Comparison of ENCODE assay signal across 8 cellular contexts in genomic region chr12:53049582-53050318, GRCh38. TPM values are rescaled to one million over a fixed set of nuclear protein-coding genes. Genes with fewer than 3 reads are reported as not detected.
A peak's percentile ranks its signal among the peaks of the same experiment; 100 is the strongest.
DNase-seq lines count a peak whose midpoint lies in the region; ATAC-seq and TF ChIP-seq lines count a peak whose summit lies in the region.

TSS of gene TNS2 (plus strand) at chr12:53050065. CDS start at chr12:53050186, 121 bp downstream.

- DNase-seq in activated naive CD8-positive, alpha-beta T cell treated with anti-CD3 and anti-CD28 coated beads for 36 hours: no peak
- DNase-seq in activated CD8-positive, alpha-beta T cell treated with anti-CD3 and anti-CD28 coated beads for 36 hours: no peak
- DNase-seq in Right ventricle myocardium inferior (ENCODE audit: missing footprints) (peak; percentile 90), osteocyte (ENCODE audit: extremely low spot score, unreplicated experiment) (peak; percentile 83), NOMO-1 treated with DMSO at 0.1 percent for 48 hours (lab: John Stamatoyannopoulos, UW; ENCODE audit: unreplicated experiment) (no peak), HEK293T (ENCODE audit: extremely low spot score) (no peak), GM19240 (ENCODE audit: insufficient read length, low spot score) (no peak)

- TF ChIP-seq CTCF in activated CD8-positive, alpha-beta T cell treated with anti-CD3 and anti-CD28 coated beads for 36 hours (IDR thresholded peaks at IDR 0.05): no peak
- TF ChIP-seq CTCF in osteocyte (IDR thresholded peaks at IDR 0.05): no peak

- ATAC-seq in activated CD8-positive, alpha-beta T cell treated with anti-CD3 and anti-CD28 coated beads for 36 hours: no peak
- peak; percentile 33 for ATAC-seq in Right ventricle myocardium inferior

- peaks cover 24% of the 10 kb centered on the region for H3K4me1 Mint-ChIP-seq in activated naive CD8-positive, alpha-beta T cell (ENCODE audit: low read depth)
- H3K4me1 Mint-ChIP-seq in activated naive CD8-positive, alpha-beta T cell treated with anti-CD3 and anti-CD28 coated beads for 36 hours: peaks cover 31% of the 10 kb centered on the region
- H3K4me1 Mint-ChIP-seq in activated CD8-positive, alpha-beta T cell treated with anti-CD3 and anti-CD28 coated beads for 36 hours (ENCODE audit: low read depth): peaks cover 33% of the 10 kb centered on the region
- H3K4me1 Mint-ChIP-seq in osteocyte (ENCODE audit: unreplicated experiment): peaks cover 84% of the 10 kb centered on the region

- POLR2A ChIA-PET in activated CD8-positive, alpha-beta T cell treated with anti-CD3 and anti-CD28 coated beads for 36 hours (lab: Charles Lee): interaction anchor here (0.9 kb wide), 1 partner anchor 12 kb away, joined by 3 read pairs; no protein-coding TSS in a partner anchor
- POLR2A ChIA-PET in HEK293T (lab: Yijun Ruan, JAX): interaction anchor here (2.7 kb wide), 1 partner anchor 43 kb away, joined by 21 read pairs; the partner anchor contains the start of gene EIF4B

- no peaks in the 10 kb centered on the region for H3K27me3 Mint-ChIP-seq in activated naive CD8-positive, alpha-beta T cell
- peaks cover 12% of the 10 kb centered on the region for H3K27me3 Mint-ChIP-seq in activated naive CD8-positive, alpha-beta T cell treated with anti-CD3 and anti-CD28 coated beads for 36 hours
- H3K27me3 Mint-ChIP-seq in activated CD8-positive, alpha-beta T cell treated with anti-CD3 and anti-CD28 coated beads for 36 hours: no peaks in the 10 kb centered on the region
- H3K27me3 Mint-ChIP-seq in osteocyte (ENCODE audit: unreplicated experiment): no peaks in the 10 kb centered on the region

- H3K9me3 Mint-ChIP-seq in activated naive CD8-positive, alpha-beta T cell (ENCODE audit: low read depth): no peaks in the 10 kb centered on the region
- no peaks in the 10 kb centered on the region for H3K9me3 Mint-ChIP-seq in activated naive CD8-positive, alpha-beta T cell treated with anti-CD3 and anti-CD28 coated beads for 36 hours
- no peaks in the 10 kb centered on the region for H3K9me3 Mint-ChIP-seq in activated CD8-positive, alpha-beta T cell treated with anti-CD3 and anti-CD28 coated beads for 36 hours
- H3K9me3 Mint-ChIP-seq in osteocyte (ENCODE audit: unreplicated experiment): no peaks in the 10 kb centered on the region

- CTCF ChIA-PET in activated CD8-positive, alpha-beta T cell treated with anti-CD3 and anti-CD28 coated beads for 36 hours (lab: Charles Lee): interaction anchor here (0.8 to 2.7 kb wide), 3 partner anchors 16 to 49 kb away, joined by 3 to 18 read pairs (median 5); no protein-coding TSS in a partner anchor
- CTCF ChIA-PET in HEK293T (lab: Yijun Ruan, JAX): no interaction called here

- no peaks in the 10 kb centered on the region for H3K36me3 Mint-ChIP-seq in activated naive CD8-positive, alpha-beta T cell
- no peaks in the 10 kb centered on the region for H3K36me3 Mint-ChIP-seq in activated naive CD8-positive, alpha-beta T cell treated with anti-CD3 and anti-CD28 coated beads for 36 hours
- H3K36me3 Mint-ChIP-seq in activated CD8-positive, alpha-beta T cell treated with anti-CD3 and anti-CD28 coated beads for 36 hours (ENCODE audit: low read depth): no peaks in the 10 kb centered on the region
- H3K36me3 Mint-ChIP-seq in osteocyte (ENCODE audit: unreplicated experiment): no peaks in the 10 kb centered on the region

- intact Hi-C loops in activated CD8-positive, alpha-beta T cell treated with anti-CD3 and anti-CD28 coated beads for 36 hours (cut with micrococcal nuclease): no loop called here
- intact Hi-C loops in Right ventricle myocardium inferior (cut with DNase I): loop anchor here (5.0 to 10.0 kb wide), 2 partner anchors 42 to 45 kb away; partner anchors contain the start of genes EIF4B and IGFBP6

- peak within 1 kb of the TSS; percentile 61 for H3K27ac Mint-ChIP-seq in activated naive CD8-positive, alpha-beta T cell
- no peak within 1 kb of the TSS for H3K27ac Mint-ChIP-seq in activated naive CD8-positive, alpha-beta T cell treated with anti-CD3 and anti-CD28 coated beads for 36 hours
- H3K27ac Mint-ChIP-seq in activated CD8-positive, alpha-beta T cell treated with anti-CD3 and anti-CD28 coated beads for 36 hours: peak within 1 kb of the TSS; percentile 8
- H3K27ac Mint-ChIP-seq in osteocyte (ENCODE audit: unreplicated experiment): peak within 1 kb of the TSS; percentile 98

- H3K4me3 Mint-ChIP-seq in activated naive CD8-positive, alpha-beta T cell: no peak within 1 kb of the TSS
- H3K4me3 Mint-ChIP-seq in activated naive CD8-positive, alpha-beta T cell treated with anti-CD3 and anti-CD28 coated beads for 36 hours: no peak within 1 kb of the TSS
- H3K4me3 Mint-ChIP-seq in activated CD8-positive, alpha-beta T cell treated with anti-CD3 and anti-CD28 coated beads for 36 hours: peak within 1 kb of the TSS; percentile 8
- peak within 1 kb of the TSS; percentile 83 for H3K4me3 Mint-ChIP-seq in osteocyte (ENCODE audit: unreplicated experiment)

TF ChIP-seq in HEK293T, 16 proteins besides CTCF, POLR2A, EP300 and RAD21:
- TF ChIP-seq TARDBP (IDR thresholded peaks at IDR 0.05) (no peak), ZNF384 (IDR thresholded peaks at IDR 0.05) (no peak), LEF1 (IDR thresholded peaks at IDR 0.05; ENCODE audit: borderline replicate concordance) (no peak), L3MBTL2 (conservative IDR thresholded peaks at IDR 0.05) (no peak), SP1 (IDR thresholded peaks at IDR 0.05) (no peak), FOXK2 (IDR thresholded peaks at IDR 0.05) (no peak), NFRKB (IDR thresholded peaks at IDR 0.05) (no peak), BHLHE40 (IDR thresholded peaks at IDR 0.05; ENCODE audit: borderline replicate concordance) (no peak), HDGF (IDR thresholded peaks at IDR 0.05; ENCODE audit: borderline replicate concordance) (no peak)

RNA-seq across cellular contexts. Expression of gene TNS2, which starts in this region (rescaled TPM):
- total RNA-seq in activated naive CD8-positive, alpha-beta T cell treated with anti-CD3 and anti-CD28 coated beads for 36 hours: 1 to 10 TPM; 1.5 to 2.6 TPM
- total RNA-seq in activated CD8-positive, alpha-beta T cell treated with anti-CD3 and anti-CD28 coated beads for 36 hours: 1 to 10 TPM; 1.1 to 1.6 TPM
- 122 TPM for total RNA-seq in Right ventricle myocardium inferior
- 107 and 116 TPM in 2 replicates for total RNA-seq in osteocyte

Comparison
In these comparisons a context has a peak if more than half of its experiments do, and no peak if none do; other contexts are left out.
1. RNA of gene TNS2 (total RNA-seq): 122 TPM in Right ventricle myocardium inferior (single experiment) and 107 to 116 TPM in osteocyte; 1.5 to 2.6 TPM in activated naive CD8-positive, alpha-beta T cell treated with anti-CD3 and anti-CD28 coated beads for 36 hours and 1.1 to 1.6 TPM in activated CD8-positive, alpha-beta T cell treated with anti-CD3 and anti-CD28 coated beads for 36 hours; every median in the first group is over 10 times any median in the second.
2. H3K4me3 Mint-ChIP-seq: peak in activated CD8-positive, alpha-beta T cell treated with anti-CD3 and anti-CD28 coated beads for 36 hours (single experiment) and osteocyte (single experiment); none in activated naive CD8-positive, alpha-beta T cell (single experiment) and activated naive CD8-positive, alpha-beta T cell treated with anti-CD3 and anti-CD28 coated beads for 36 hours (single experiment).
3. DNase-seq: peak in Right ventricle myocardium inferior (single experiment) and osteocyte (single experiment); none in activated naive CD8-positive, alpha-beta T cell treated with anti-CD3 and anti-CD28 coated beads for 36 hours (single experiment), activated CD8-positive, alpha-beta T cell treated with anti-CD3 and anti-CD28 coated beads for 36 hours (single experiment), NOMO-1 treated with DMSO at 0.1 percent for 48 hours (single experiment), HEK293T (single experiment) and GM19240 (single experiment).